Comparison of ENCODE assay signal across 8 cellular contexts in genomic region chr15:85792872-85793621, GRCh38. TPM values are rescaled to one million over a fixed set of nuclear protein-coding genes. Genes with fewer than 3 reads are reported as not detected.
DNase-seq lines count a peak whose midpoint lies in the region; ATAC-seq and TF ChIP-seq lines count a peak whose summit lies in the region.

No MANE protein-coding gene starts in this region.

- H3K27me3 Mint-ChIP-seq in nephron progenitor cell (ENCODE audit: low read depth, poor library complexity): peaks cover 9% of the 10 kb centered on the region

- H3K36me3 ChIP-seq in ACC112 (ENCODE audit: insufficient read depth, low read length): no peaks in the 10 kb centered on the region
- no peaks in the 10 kb centered on the region for H3K36me3 ChIP-seq in MG63

- H3K27ac Mint-ChIP-seq in nephron progenitor cell: no peak overlapping the region

- H3K79me2 ChIP-seq in ACC112 (ENCODE audit: control insufficient read depth, insufficient read depth, low read length, unreplicated experiment): peaks cover 25% of the 10 kb centered on the region

- H3K36me3 Mint-ChIP-seq in nephron progenitor cell (ENCODE audit: low read depth): peaks cover 15% of the 10 kb centered on the region

- TF ChIP-seq CTCF in nephron progenitor cell (IDR thresholded peaks at IDR 0.05): no peak

- DNase-seq in MG63 (peak; percentile 45), nephron progenitor cell (no peak), iPS-NIHi11 (ENCODE audit: low spot score) (no peak), mesenteric fat pad (ENCODE audit: low spot score) (no peak)
- peak; percentile 18 for DNase-seq in central memory CD4-positive, alpha-beta T cell
- DNase-seq in activated CD8-positive, alpha-beta memory T cell treated with anti-CD3 and anti-CD28 coated beads, Interleukin-2, amount 50 U/mL, for 48 hours: no peak

- no peak overlapping the region for H3K27ac ChIP-seq in ACC112 (ENCODE audit: low read depth, low read length)

- H3K4me1 Mint-ChIP-seq in nephron progenitor cell: peaks cover 50% of the 10 kb centered on the region

- H3K9me3 ChIP-seq in MG63: no peaks in the 10 kb centered on the region

- H3K4me3 Mint-ChIP-seq in nephron progenitor cell: peak overlapping the region; percentile 96

- H3K4me1 ChIP-seq in ACC112 (ENCODE audit: control insufficient read depth, insufficient read depth, low read length, unreplicated experiment): peaks cover 12% of the 10 kb centered on the region

- H3K4me3 ChIP-seq in ACC112 (ENCODE audit: low read depth, low read length) (peak overlapping the region; percentile 98), MG63 (peak overlapping the region; percentile 66)

- H3K27me3 ChIP-seq in ACC112 (ENCODE audit: insufficient read depth, low read length) (no peaks in the 10 kb centered on the region), MG63 (no peaks in the 10 kb centered on the region; the same call in 1 of the 2 replicates)

- H2AFZ ChIP-seq in ACC112 (ENCODE audit: low read length, unreplicated experiment): no peak overlapping the region

- no peak for ATAC-seq in GM19395 (IDR thresholded peaks at IDR 0.05; ENCODE audit: unreplicated experiment)

- no peaks in the 10 kb centered on the region for H3K9me3 Mint-ChIP-seq in nephron progenitor cell

RNA-seq across cellular contexts. Expression of gene KLHL25, which starts 1.7 kb away (rescaled TPM):
- 8.9 and 9.3 TPM in 2 replicates for total RNA-seq in MG63 (2014; rRNA removed; shearing (Covaris generic); ENCODE audit: low replicate concordance)
- total RNA-seq in mesenteric fat pad: 30.0 TPM

Comparison
In these comparisons a context has a peak if more than half of its experiments do, and no peak if none do; other contexts are left out.
1. DNase-seq: peak in MG63 (single experiment) and central memory CD4-positive, alpha-beta T cell (single experiment); none in nephron progenitor cell (single experiment), iPS-NIHi11 (single experiment), activated CD8-positive, alpha-beta memory T cell treated with anti-CD3 and anti-CD28 coated beads, Interleukin-2, amount 50 U/mL, for 48 hours (single experiment) and mesenteric fat pad (single experiment).